1 cellular context compared by ENCODE assay signal in the genomic region with DNA sequence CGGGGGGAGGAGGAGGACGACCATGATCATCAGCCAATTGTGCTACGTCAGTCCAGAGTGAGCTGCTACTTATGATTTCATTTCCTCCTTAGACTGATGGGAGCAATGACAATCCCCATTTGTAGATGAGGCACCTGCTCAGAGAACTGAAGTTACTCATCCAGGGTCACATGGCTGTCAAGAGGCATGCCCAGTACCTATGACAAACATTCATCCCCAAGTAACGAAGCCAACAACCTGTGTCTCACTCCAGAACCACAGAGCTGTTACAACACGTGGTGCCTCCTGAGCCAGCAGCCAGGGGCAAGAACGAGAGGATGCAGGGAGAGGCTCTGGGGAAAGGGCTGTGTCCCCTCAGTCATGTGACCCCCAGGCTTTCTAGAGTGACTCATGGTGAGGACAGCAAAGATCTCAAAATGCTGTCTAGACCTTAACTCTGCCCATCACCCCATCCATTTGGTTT.
A peak's percentile ranks its signal among the peaks of the same experiment; 100 is the strongest.
TF ChIP-seq lines count a peak whose summit lies in the region.

No MANE protein-coding gene starts in this region.

TF ChIP-seq in K562, 482 proteins besides CTCF, POLR2A, EP300 and RAD21 (continued from another document):
- TF ChIP-seq USF2 (CRISPR knock-in tag; IDR thresholded peaks at IDR 0.05) (peak; percentile 19; the same call in 1 of the 2 replicates), NFYB (IDR thresholded peaks at IDR 0.05; ENCODE audit: extremely low read depth, insufficient read length) (no peak), EZH2 (IDR thresholded peaks at IDR 0.05; ENCODE audit: borderline replicate concordance, low read depth, low read length) (no peak), TBP (optimal IDR thresholded peaks at IDR 0.05; ENCODE audit: low read depth, low read length) (no peak), PRMT5 (CRISPR knock-in tag; IDR thresholded peaks at IDR 0.05) (no peak), ARHGAP35 (IDR thresholded peaks at IDR 0.05; ENCODE audit: partially characterized antibody) (no peak), TFE3 (CRISPR knock-in tag; IDR thresholded peaks at IDR 0.05) (peak; percentile 45), USF1 (CRISPR knock-in tag; IDR thresholded peaks at IDR 0.05) (peak; percentile 70), FOXA3 (CRISPR knock-in tag; conservative IDR thresholded peaks at IDR 0.05 in 1 of 2, IDR thresholded peaks at IDR 0.05 in 1 of 2) (no peak), CBX1 (IDR thresholded peaks at IDR 0.05; ENCODE audit: low read depth) (no peak)
- TF ChIP-seq, protein P1, sequence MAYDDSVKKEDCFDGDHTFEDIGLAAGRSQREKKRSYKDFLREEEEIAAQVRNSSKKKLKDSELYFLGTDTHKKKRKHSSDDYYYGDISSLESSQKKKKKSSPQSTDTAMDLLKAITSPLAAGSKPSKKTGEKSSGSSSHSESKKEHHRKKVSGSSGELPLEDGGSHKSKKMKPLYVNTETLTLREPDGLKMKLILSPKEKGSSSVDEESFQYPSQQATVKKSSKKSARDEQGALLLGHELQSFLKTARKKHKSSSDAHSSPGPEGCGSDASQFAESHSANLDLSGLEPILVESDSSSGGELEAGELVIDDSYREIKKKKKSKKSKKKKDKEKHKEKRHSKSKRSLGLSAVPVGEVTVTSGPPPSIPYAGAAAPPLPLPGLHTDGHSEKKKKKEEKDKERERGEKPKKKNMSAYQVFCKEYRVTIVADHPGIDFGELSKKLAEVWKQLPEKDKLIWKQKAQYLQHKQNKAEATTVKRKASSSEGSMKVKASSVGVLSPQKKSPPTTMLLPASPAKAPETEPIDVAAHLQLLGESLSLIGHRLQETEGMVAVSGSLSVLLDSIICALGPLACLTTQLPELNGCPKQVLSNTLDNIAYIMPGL (CRISPR knock-in tag; IDR thresholded peaks at IDR 0.05): no peak
- TF ChIP-seq, protein P2, sequence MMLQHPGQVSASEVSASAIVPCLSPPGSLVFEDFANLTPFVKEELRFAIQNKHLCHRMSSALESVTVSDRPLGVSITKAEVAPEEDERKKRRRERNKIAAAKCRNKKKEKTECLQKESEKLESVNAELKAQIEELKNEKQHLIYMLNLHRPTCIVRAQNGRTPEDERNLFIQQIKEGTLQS (IDR thresholded peaks at IDR 0.05): peak; percentile 41; the same call in 1 of the 2 replicates
- TF ChIP-seq, protein P2 (CRISPR knock-in tag; conservative IDR thresholded peaks at IDR 0.05): no peak
